ENCODE assay signal across 17 cellular contexts in the genomic region with DNA sequence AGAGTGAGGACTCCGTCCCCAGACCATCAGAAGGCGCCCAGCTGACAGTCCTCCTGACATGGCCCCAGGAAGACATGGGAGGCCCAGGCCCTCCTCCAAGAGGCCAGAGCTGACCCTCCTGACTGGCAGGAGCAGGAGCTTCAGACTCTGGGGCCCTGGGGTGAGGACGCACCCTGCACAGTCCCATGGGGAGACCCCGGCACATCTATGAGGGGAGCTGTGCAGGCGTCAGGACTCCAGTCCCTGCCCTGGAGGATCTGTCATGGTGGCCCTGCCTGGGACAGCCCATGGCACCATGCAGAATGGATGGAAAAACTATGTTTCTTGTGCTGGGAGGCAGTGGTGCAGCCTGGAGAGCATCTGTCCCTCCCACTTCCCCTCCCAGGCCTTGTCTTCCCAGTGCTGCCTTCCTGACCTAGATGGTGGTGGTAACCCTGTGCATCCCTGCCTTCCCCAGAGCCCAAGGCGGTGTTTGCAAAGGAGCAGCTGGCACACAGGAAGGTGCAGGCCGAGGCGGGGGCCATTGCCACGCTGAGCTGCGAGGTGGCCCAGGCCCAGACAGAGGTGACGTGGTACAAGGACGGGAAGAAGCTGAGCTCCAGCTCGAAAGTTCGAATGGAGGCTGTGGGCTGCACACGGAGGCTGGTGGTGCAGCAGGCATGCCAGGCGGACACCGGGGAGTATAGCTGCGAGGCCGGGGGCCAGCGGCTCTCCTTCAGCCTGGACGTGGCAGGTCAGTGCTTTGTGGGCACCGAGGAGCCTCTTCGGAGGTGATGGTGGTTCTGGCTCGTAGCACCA. TPM values are rescaled to one million over a fixed set of nuclear protein-coding genes. Genes with fewer than 3 reads are reported as not detected.
DNase-seq lines count a peak whose midpoint lies in the region; ATAC-seq and TF ChIP-seq lines count a peak whose summit lies in the region.
"Had no signal": no experiment of that assay in that cellular context is flagged by ENCODE, and none has a peak within 500 bp of the region (broad histone marks: within the 10 kb centered on the region; RNA-seq: fewer than 3 reads in every experiment).

No MANE protein-coding gene starts in this region.

- H3K9me3 ChIP-seq in right cardiac atrium (ENCODE audit: control insufficient read depth, low read length): no peaks in the 10 kb centered on the region
- H3K9me3 ChIP-seq in right atrium auricular region: peaks cover 0 to 14% of the 10 kb centered on the region in 2 donors
- no peaks in the 10 kb centered on the region for H3K9me3 ChIP-seq in psoas muscle

- no peaks in the 10 kb centered on the region for H3K4me1 Mint-ChIP-seq in activated CD4-positive, alpha-beta T cell treated with anti-CD3 and anti-CD28 coated beads, Interleukin-2, amount 10 ng/mL, durations not matched to agents 24 days and 14 days
- H3K4me1 Mint-ChIP-seq: H9 had no signal

- H3K36me3 ChIP-seq in right atrium auricular region (peaks cover 53% of the 10 kb centered on the region), psoas muscle (ENCODE audit: insufficient read depth in 1 of 2, low read depth in 1 of 2) (peaks cover 15 to 88% of the 10 kb centered on the region in 2 donors)

- H3K27me3 Mint-ChIP-seq in activated CD4-positive, alpha-beta T cell treated with anti-CD3 and anti-CD28 coated beads, Interleukin-2, amount 10 ng/mL, durations not matched to agents 24 days and 14 days: no peaks in the 10 kb centered on the region
- H3K27me3 Mint-ChIP-seq: CD4-positive, alpha-beta memory T cell had no signal

- WGBS in right cardiac atrium: 94% methylated on average over 24 of the region's 24 CpGs
- WGBS in psoas muscle, 3 donors: 93 to 94% (median 93%) methylated on average over 24 of the region's 24 CpGs

- H3K4me3 ChIP-seq in right cardiac atrium (ENCODE audit: low read length) (no peak overlapping the region), right atrium auricular region (no peak overlapping the region), psoas muscle (no peak overlapping the region)
- H3K4me3 ChIP-seq: A549 had no signal

- peak; percentile 43 for DNase-seq in activated CD4-positive, alpha-beta T cell treated with anti-CD3 and anti-CD28 coated beads, Interleukin-2, amount 10 ng/mL, durations not matched to agents 24 days and 14 days
- no peak for DNase-seq in activated CD4-positive, alpha-beta T cell treated with anti-CD3 and anti-CD28 coated beads, Interleukin-2, amount 50 U/mL, for 1 hour
- DNase-seq in right cardiac atrium: no peak
- no peak for DNase-seq in right atrium auricular region (ENCODE audit: low spot score)
- no peak for DNase-seq in psoas muscle
- DNase-seq in islet precursor cell: no peak
- DNase-seq in stimulated activated CD4-positive, alpha-beta T cell treated with anti-CD3 and anti-CD28 coated beads, Interleukin-1b, Interleukin-23, amount 100 ng/mL, for 48 hours: no peak
- DNase-seq: AML-193; CD4-positive, alpha-beta memory T cell; DMS153; DMS79; GDM1; H9 had no signal

- ATAC-seq in right cardiac atrium: peak; percentile 33 to 38
- peak; percentile 4 to 27 (median 19) for ATAC-seq in psoas muscle
- ATAC-seq in activated CD4-positive, CD25-positive, alpha-beta regulatory T cell treated with anti-CD3 and anti-CD28 coated beads, Interleukin-2, amount 50 U/mL, for 24 hours: no peak
- ATAC-seq: A549 had no signal

- no peak overlapping the region for H3K27ac Mint-ChIP-seq in activated CD4-positive, alpha-beta T cell treated with anti-CD3 and anti-CD28 coated beads, Interleukin-2, amount 10 ng/mL, durations not matched to agents 24 days and 14 days
- H3K27ac Mint-ChIP-seq: H9 had no signal

- H3K36me3 Mint-ChIP-seq in activated CD4-positive, alpha-beta T cell treated with anti-CD3 and anti-CD28 coated beads, Interleukin-2, amount 10 ng/mL, durations not matched to agents 24 days and 14 days (ENCODE audit: low read depth): peaks cover 56% of the 10 kb centered on the region

- H3K27me3 ChIP-seq in right cardiac atrium (ENCODE audit: control insufficient read depth, insufficient read depth) (no peaks in the 10 kb centered on the region), right atrium auricular region (no peaks in the 10 kb centered on the region), psoas muscle (ENCODE audit: insufficient read depth in 3 of 3, low read length in 2 of 3) (no peaks in the 10 kb centered on the region)

- no peak overlapping the region for H3K4me3 Mint-ChIP-seq in activated CD4-positive, alpha-beta T cell treated with anti-CD3 and anti-CD28 coated beads, Interleukin-2, amount 10 ng/mL, durations not matched to agents 24 days and 14 days
- H3K4me3 Mint-ChIP-seq: CD4-positive, alpha-beta memory T cell had no signal

- H3K9me3 Mint-ChIP-seq in activated CD4-positive, alpha-beta T cell treated with anti-CD3 and anti-CD28 coated beads, Interleukin-2, amount 10 ng/mL, durations not matched to agents 24 days and 14 days: peaks cover 33% of the 10 kb centered on the region

- H3K27ac ChIP-seq in right cardiac atrium (ENCODE audit: low read length) (no peak overlapping the region), right atrium auricular region (no peak overlapping the region), psoas muscle (no peak overlapping the region)
- H3K27ac ChIP-seq: 22Rv1, A549, C4-2B had no signal

- intact Hi-C loops in activated CD4-positive, alpha-beta T cell treated with anti-CD3 and anti-CD28 coated beads, Interleukin-2, amount 10 ng/mL, durations not matched to agents 24 days and 14 days (cut with micrococcal nuclease): no loop called here
- intact Hi-C loops in right cardiac atrium (cut with DNase I): no loop called here
- intact Hi-C loops in psoas muscle (cut with DNase I): no loop called here

- H3K4me1 ChIP-seq in right cardiac atrium (ENCODE audit: control insufficient read depth, insufficient read depth, low read length): no peaks in the 10 kb centered on the region
- peaks cover 0 to 5% of the 10 kb centered on the region in 2 donors for H3K4me1 ChIP-seq in right atrium auricular region
- peaks cover 35% of the 10 kb centered on the region for H3K4me1 ChIP-seq in psoas muscle
- H3K4me1 ChIP-seq: A549 had no signal

- no peak for TF ChIP-seq CTCF in right atrium auricular region (IDR thresholded peaks at IDR 0.05)
- TF ChIP-seq CTCF in psoas muscle (IDR thresholded peaks at IDR 0.05): no peak

RNA-seq across cellular contexts. Expression of a gene that starts 41.9 kb away (rescaled TPM):
- total RNA-seq in activated CD4-positive, alpha-beta T cell treated with anti-CD3 and anti-CD28 coated beads, Interleukin-2, amount 10 ng/mL, durations not matched to agents 24 days and 14 days: 21.4 and 22.3 TPM in 2 replicates
- total RNA-seq in right cardiac atrium (100 to 1,000 TPM; 144 to 196 (median 183) TPM), right atrium auricular region (100 to 1,000 TPM; 159 to 317 TPM), psoas muscle (1,000 to 10,000 TPM; 1,061 to 1,869 (median 1,568) TPM)
- polyA plus RNA-seq in right cardiac atrium (234 TPM), psoas muscle (100 to 1,000 TPM; 397 to 658 (median 442) TPM)

Comparison
In these comparisons a context has a peak if more than half of its experiments do, and no peak if none do; other contexts are left out.
1. ATAC-seq: peak in right cardiac atrium (2 of 2) and psoas muscle (4 of 4); none in activated CD4-positive, CD25-positive, alpha-beta regulatory T cell treated with anti-CD3 and anti-CD28 coated beads, Interleukin-2, amount 50 U/mL, for 24 hours (0 of 2).